ENCODE assay signal across 14 cellular contexts in the genomic region with DNA sequence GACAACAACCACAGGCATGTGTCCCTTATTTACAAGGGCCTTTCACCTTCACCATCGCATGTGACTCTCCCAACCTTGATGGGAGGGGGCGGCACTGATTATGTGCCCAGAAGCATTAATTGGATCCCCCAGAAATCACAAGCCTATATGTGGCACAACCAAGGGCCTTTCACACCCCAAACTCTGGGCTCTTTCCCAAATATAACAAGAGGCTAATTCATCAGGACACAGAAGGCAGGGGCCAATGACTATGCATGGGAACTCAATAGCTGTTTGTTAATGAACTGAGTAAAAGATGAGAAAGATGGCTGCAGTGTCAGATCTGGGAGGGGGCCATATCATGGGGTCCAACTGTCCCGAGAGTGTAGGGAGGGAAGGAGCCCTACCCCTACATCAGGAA.
DNase-seq lines count a peak whose midpoint lies in the region; ATAC-seq and TF ChIP-seq lines count a peak whose summit lies in the region.
"Had no signal": no experiment of that assay in that cellular context is flagged by ENCODE, and none has a peak within 500 bp of the region (broad histone marks: within the 10 kb centered on the region; RNA-seq: fewer than 3 reads in every experiment).

No MANE protein-coding gene starts in this region.

- H3K27ac Mint-ChIP-seq in activated B cell treated with CpG ODN at 0.5 μM for 24 hours = peak overlapping the region; percentile 76
- peak overlapping the region; percentile 24 for H3K27ac Mint-ChIP-seq in memory B cell
- peak overlapping the region; percentile 86 for H3K27ac Mint-ChIP-seq in stimulated activated memory B cell treated with anti-CD40 and anti-IgM and Interleukin-4, amounts not matched to agents 10 μg/mL and 1 μg/mL and 100 μg/mL, for 72 hours
- H3K27ac Mint-ChIP-seq: CD8-positive, alpha-beta memory T cell had no signal

- H3K9me3 ChIP-seq in right cardiac atrium (ENCODE audit: control insufficient read depth, low read length) = no peaks in the 10 kb centered on the region
- H3K9me3 ChIP-seq: BLaER1, Caco-2 had no signal

- no peaks in the 10 kb centered on the region for H3K27me3 Mint-ChIP-seq in activated B cell treated with CpG ODN at 0.5 μM for 24 hours
- no peaks in the 10 kb centered on the region for H3K27me3 Mint-ChIP-seq in memory B cell
- H3K27me3 Mint-ChIP-seq in stimulated activated memory B cell treated with anti-CD40 and anti-IgM and Interleukin-4, amounts not matched to agents 10 μg/mL and 1 μg/mL and 100 μg/mL, for 72 hours = no peaks in the 10 kb centered on the region
- H3K27me3 Mint-ChIP-seq: CD8-positive, alpha-beta memory T cell had no signal

- TF ChIP-seq CTCF in activated B cell treated with CpG ODN at 0.5 μM for 24 hours (IDR thresholded peaks at IDR 0.05) = no peak
- no peak for TF ChIP-seq CTCF in lower leg skin (IDR thresholded peaks at IDR 0.05)

- H3K9me3 Mint-ChIP-seq in activated B cell treated with CpG ODN at 0.5 μM for 24 hours (no peaks in the 10 kb centered on the region), memory B cell (no peaks in the 10 kb centered on the region)
- no peaks in the 10 kb centered on the region for H3K9me3 Mint-ChIP-seq in stimulated activated memory B cell treated with anti-CD40 and anti-IgM and Interleukin-4, amounts not matched to agents 10 μg/mL and 1 μg/mL and 100 μg/mL, for 72 hours
- H3K9me3 Mint-ChIP-seq: CD8-positive, alpha-beta memory T cell had no signal

- H3K4me3 Mint-ChIP-seq in activated B cell treated with CpG ODN at 0.5 μM for 24 hours = no peak overlapping the region
- no peak overlapping the region for H3K4me3 Mint-ChIP-seq in memory B cell
- H3K4me3 Mint-ChIP-seq in stimulated activated memory B cell treated with anti-CD40 and anti-IgM and Interleukin-4, amounts not matched to agents 10 μg/mL and 1 μg/mL and 100 μg/mL, for 72 hours = no peak overlapping the region
- H3K4me3 Mint-ChIP-seq: CD8-positive, alpha-beta memory T cell had no signal

- no peaks in the 10 kb centered on the region for H3K4me1 ChIP-seq in right cardiac atrium (ENCODE audit: control insufficient read depth, insufficient read depth, low read length)
- H3K4me1 ChIP-seq: BLaER1, Caco-2 had no signal

- ATAC-seq in activated B cell treated with CpG ODN at 0.5 μM for 24 hours (ENCODE audit: low read depth) (no peak), memory B cell (ENCODE audit: low read depth) (no peak), GM21717 (IDR thresholded peaks at IDR 0.05; ENCODE audit: unreplicated experiment) (no peak), right cardiac atrium (no peak)
- ATAC-seq in stimulated activated memory B cell treated with anti-CD40 and anti-IgM and Interleukin-4, amounts not matched to agents 10 μg/mL and 1 μg/mL and 100 μg/mL, for 72 hours = no peak
- ATAC-seq: HCT116 had no signal

- intact Hi-C loops in activated B cell treated with CpG ODN at 0.5 μM for 24 hours (cut with micrococcal nuclease) (no loop called here), lower leg skin (cut with DNase I; ENCODE audit: low total_unique reads) (no loop called here), right cardiac atrium (cut with DNase I) (no loop called here)

- 80% methylated on average over 3 of the region's 3 CpGs; no CpG with 5 or more reads in 1 of the 2 donors for WGBS in lower leg skin, 2 donors
- WGBS in right cardiac atrium = 69% methylated on average over 3 of the region's 3 CpGs

- H3K4me3 ChIP-seq in lower leg skin (ENCODE audit: low read depth, poor library complexity, severe bottlenecking) (no peak overlapping the region), right cardiac atrium (ENCODE audit: low read length) (no peak overlapping the region)
- H3K4me3 ChIP-seq: BLaER1, GM23248 had no signal

- H3K27ac ChIP-seq in right cardiac atrium (ENCODE audit: low read length) = no peak overlapping the region
- H3K27ac ChIP-seq: 22Rv1, BLaER1, GM23248 had no signal

- DNase-seq in Ammon's horn (ENCODE audit: low spot score) (peak; percentile 39), activated B cell treated with CpG ODN at 0.5 μM for 24 hours (no peak), memory B cell (ENCODE audit: low spot score in 2 of 2) (no peak), lower leg skin (ENCODE audit: low spot score in 2 of 2) (no peak), right cardiac atrium (no peak)
- DNase-seq: Caco-2; CD8-positive, alpha-beta memory T cell; GM23248; IMR-90 had no signal

- H3K4me1 Mint-ChIP-seq in activated B cell treated with CpG ODN at 0.5 μM for 24 hours (peaks cover 94% of the 10 kb centered on the region), memory B cell (peaks cover 43% of the 10 kb centered on the region)
- H3K4me1 Mint-ChIP-seq in stimulated activated memory B cell treated with anti-CD40 and anti-IgM and Interleukin-4, amounts not matched to agents 10 μg/mL and 1 μg/mL and 100 μg/mL, for 72 hours = peaks cover 77% of the 10 kb centered on the region
- H3K4me1 Mint-ChIP-seq: CD8-positive, alpha-beta memory T cell had no signal

- no peaks in the 10 kb centered on the region for H3K36me3 Mint-ChIP-seq in activated B cell treated with CpG ODN at 0.5 μM for 24 hours (ENCODE audit: low read depth)
- H3K36me3 Mint-ChIP-seq in memory B cell = no peaks in the 10 kb centered on the region
- H3K36me3 Mint-ChIP-seq in stimulated activated memory B cell treated with anti-CD40 and anti-IgM and Interleukin-4, amounts not matched to agents 10 μg/mL and 1 μg/mL and 100 μg/mL, for 72 hours = no peaks in the 10 kb centered on the region
- H3K36me3 Mint-ChIP-seq: CD8-positive, alpha-beta memory T cell had no signal

- POLR2A ChIA-PET in activated B cell treated with CpG ODN at 0.5 μM for 24 hours (lab: Charles Lee) = no interaction called here

- no peaks in the 10 kb centered on the region for H3K27me3 ChIP-seq in right cardiac atrium (ENCODE audit: control insufficient read depth, insufficient read depth)
- H3K27me3 ChIP-seq: BLaER1 had no signal

- CTCF ChIA-PET in activated B cell treated with CpG ODN at 0.5 μM for 24 hours (lab: Charles Lee) = no interaction called here

- TF ChIP-seq POLR2A in lower leg skin (IDR thresholded peaks at IDR 0.05) = no peak

Comparison
In these comparisons a context has a peak if more than half of its experiments do, and no peak if none do; other contexts are left out.
1. H3K27ac Mint-ChIP-seq: peak in every context shown above with its lines; median percentile 86 in stimulated activated memory B cell treated with anti-CD40 and anti-IgM and Interleukin-4, amounts not matched to agents 10 μg/mL and 1 μg/mL and 100 μg/mL, for 72 hours; 76 in activated B cell treated with CpG ODN at 0.5 μM for 24 hours; 24 in memory B cell.